Comparison of ENCODE assay signal across 25 cellular contexts in genomic region chr1:59949648-59950047, GRCh38. TPM values are rescaled to one million over a fixed set of nuclear protein-coding genes. Genes with fewer than 3 reads are reported as not detected.
"Had no signal": no experiment of that assay in that cellular context is flagged by ENCODE, and none has a peak within 500 bp of the region (broad histone marks: within the 10 kb centered on the region; RNA-seq: fewer than 3 reads in every experiment).

No MANE protein-coding gene starts in this region.

- H3K27me3 ChIP-seq: stomach, suprapubic skin, testis, thyroid gland, tibial artery, tibial nerve, transverse colon, upper lobe of left lung, uterus, vagina had no signal

- H3K36me3 ChIP-seq: stomach, suprapubic skin, thoracic aorta, thyroid gland, tibial artery, tibial nerve, transverse colon, upper lobe of left lung, upper lobe of right lung, uterus, vagina had no signal

- H3K27ac ChIP-seq: stomach, suprapubic skin, testis, thoracic aorta, thyroid gland, tibial artery, tibial nerve, transverse colon, upper lobe of left lung, upper lobe of right lung, uterus, vagina had no signal

- H3K4me3 ChIP-seq: stomach, suprapubic skin, testis, thoracic aorta, thyroid gland, tibial artery, tibial nerve, transverse colon, upper lobe of left lung, upper lobe of right lung, uterus, vagina had no signal

- H3K9me3 ChIP-seq: stomach, suprapubic skin, testis, thoracic aorta, thyroid gland, tibial artery, tibial nerve, transverse colon, upper lobe of left lung, upper lobe of right lung, vagina had no signal

- DNase-seq: stimulated activated CD4-positive, alpha-beta T cell treated with anti-CD3 and anti-CD28 coated beads, Interleukin-2, amount 100 ng/mL, for 48 hours; stimulated activated CD4-positive, alpha-beta T cell treated with anti-CD3 and anti-CD28 coated beads, Interleukin-4, amount 100 ng/mL, for 1 hour; stimulated activated CD4-positive, alpha-beta T cell treated with anti-CD3 and anti-CD28 coated beads, Interleukin-4, amount 100 ng/mL, for 24 hours; stimulated activated CD4-positive, alpha-beta T cell treated with anti-CD3 and anti-CD28 coated beads, Interleukin-4, amount 100 ng/mL, for 4 hours; stimulated activated CD8-positive, alpha-beta memory T cell treated with anti-CD3 and anti-CD28 coated beads, Interleukin-4, amount 100 ng/mL, for 48 hours; stimulated activated naive B cell treated with anti-CD40 and anti-IgM and Interleukin-4, amounts not matched to agents 10 μg/mL and 1 μg/mL and 100 μg/mL, for 72 hours; stimulated activated naive CD4-positive, alpha-beta T cell; stimulated activated naive CD4-positive, alpha-beta T cell treated with Interleukin-2 at 50 U/mL for 16 hours; stimulated activated naive CD8-positive, alpha-beta T cell treated with anti-CD3 and anti-CD28 coated beads, Interleukin-15, amount 100 ng/mL, for 72 hours; stimulated activated naive CD8-positive, alpha-beta T cell treated with anti-CD3 and anti-CD28 coated beads, Interleukin-15, Interleukin-2, amounts not matched to agents 100 U/mL and 50 U/mL, for 24 hours; stomach; substantia nigra; testis; thyroid gland; tibial artery; transverse colon; upper lobe of left lung; upper lobe of right lung; uterus had no signal

- H3K4me1 ChIP-seq: thyroid gland, tibial artery, transverse colon, upper lobe of left lung, upper lobe of right lung, uterus, vagina had no signal

- ATAC-seq: stimulated activated effector memory CD8-positive, alpha-beta T cell treated with anti-CD3 and anti-CD28 coated beads, Interleukin-12 subunit alpha, Interleukin-12 subunit beta, amount 100 ng/mL, for 72 hours; stimulated activated memory B cell treated with anti-CD40 and anti-IgM and Interleukin-4, amounts not matched to agents 10 μg/mL and 1 μg/mL and 100 μg/mL, for 72 hours; stimulated activated naive B cell treated with anti-CD40 and anti-IgM and Interleukin-4, amounts not matched to agents 10 μg/mL and 1 μg/mL and 100 μg/mL, for 72 hours; stimulated activated naive CD8-positive, alpha-beta T cell treated with anti-CD3 and anti-CD28 coated beads, Interleukin-15, amount 100 ng/mL, for 72 hours; stimulated activated naive CD8-positive, alpha-beta T cell treated with anti-CD3 and anti-CD28 coated beads, Interleukin-15, Interleukin-2, amounts not matched to agents 100 U/mL and 50 U/mL, for 24 hours; upper lobe of right lung had no signal

RNA-seq across cellular contexts. Expression of gene CYP2J2, which starts 23.1 kb away (rescaled TPM):
- total RNA-seq: thoracic aorta had no signal
